In genomic region chr22:32998373-32998772, GRCh38 we compare ENCODE assay signal across 17 cellular contexts. TPM values are rescaled to one million over a fixed set of nuclear protein-coding genes. Genes with fewer than 3 reads are reported as not detected.
A peak's percentile ranks its signal among the peaks of the same experiment; 100 is the strongest.
DNase-seq lines count a peak whose midpoint lies in the region; ATAC-seq and TF ChIP-seq lines count a peak whose summit lies in the region.
"Had no signal": no experiment of that assay in that cellular context is flagged by ENCODE, and none has a peak within 500 bp of the region (broad histone marks: within the 10 kb centered on the region; RNA-seq: fewer than 3 reads in every experiment).

No MANE protein-coding gene starts in this region.

- H3K4me2 ChIP-seq in trophoblast cell (ENCODE audit: low read length): no peak overlapping the region
- H3K4me2 ChIP-seq: GM23338 had no signal

- no peak overlapping the region for H4K12ac ChIP-seq in trophoblast cell (ENCODE audit: low read depth, low read length)

- H3K9ac ChIP-seq in trophoblast cell (ENCODE audit: low read length): no peak overlapping the region

- H3K36me3 ChIP-seq in right atrium auricular region (no peaks in the 10 kb centered on the region), trophoblast cell (ENCODE audit: control insufficient read depth in 1 of 2, insufficient read depth in 2 of 2, low read length in 2 of 2) (no peaks in the 10 kb centered on the region)

- H3K14ac ChIP-seq in trophoblast cell (ENCODE audit: low read length): no peak overlapping the region

- peaks cover 16% of the 10 kb centered on the region for H3K79me1 ChIP-seq in trophoblast cell (ENCODE audit: low read length)

- ATAC-seq in left cardiac atrium (no peak), HG03196 (IDR thresholded peaks at IDR 0.05; ENCODE audit: unreplicated experiment) (no peak)
- ATAC-seq: GM23338, HCT116 had no signal

- peaks cover 0 to 30% of the 10 kb centered on the region in 2 donors for H3K4me1 ChIP-seq in right atrium auricular region
- H3K4me1 ChIP-seq in trophoblast cell (ENCODE audit: control insufficient read depth in 1 of 2, insufficient read depth in 2 of 2, low read length in 2 of 2): peaks cover 20 to 22% of the 10 kb centered on the region in 2 experiments

- DNase-seq in right atrium auricular region (ENCODE audit: low spot score) (peak; percentile 18), left cardiac atrium (no peak), islet precursor cell (peak; percentile 8), trophoblast cell (no peak), ecto neural progenitor cell (ENCODE audit: low spot score) (no peak)
- DNase-seq: C1 segment of cervical spinal cord; Calu3; CD4-positive, alpha-beta memory T cell; COR-L47; DMS53; DMS79 treated with DMSO at 0.1 percent for 48 hours; GF-D8; H9 had no signal

- H3K4me3 ChIP-seq in right atrium auricular region: no peak overlapping the region
- H3K4me3 ChIP-seq in trophoblast cell (ENCODE audit: low read depth, low read length): no peak overlapping the region
- H3K4me3 ChIP-seq: GM23338 had no signal

- no peak overlapping the region for H3K23ac ChIP-seq in trophoblast cell (ENCODE audit: low read length)

- no peak overlapping the region for H2BK12ac ChIP-seq in trophoblast cell (ENCODE audit: low read length)

- TF ChIP-seq CTCF in right atrium auricular region (IDR thresholded peaks at IDR 0.05): no peak

- WGBS in trophoblast cell (ENCODE audit: extremely low coverage, insufficient coverage, insufficient read length): no CpG with 5 or more reads among the region's 3 CpGs

- intact Hi-C loops in left cardiac atrium (cut with DNase I): loop anchor here in 1 of 2 donors (5.0 kb wide), 1 partner anchor 476 kb away; no protein-coding TSS in a partner anchor

- H3K9me3 ChIP-seq in right atrium auricular region (no peaks in the 10 kb centered on the region), trophoblast cell (ENCODE audit: insufficient read depth, low read depth, low read length) (no peaks in the 10 kb centered on the region)

- no peak overlapping the region for H2AK5ac ChIP-seq in trophoblast cell (ENCODE audit: low read length)

- no peak overlapping the region for H4K8ac ChIP-seq in trophoblast cell (ENCODE audit: low read depth, low read length)

- H3K18ac ChIP-seq in trophoblast cell (ENCODE audit: low read length): no peak overlapping the region

- no peak overlapping the region for H3K4ac ChIP-seq in trophoblast cell (ENCODE audit: low read depth, low read length)

- H3K27me3 ChIP-seq in right atrium auricular region: no peaks in the 10 kb centered on the region
- no peaks in the 10 kb centered on the region for H3K27me3 ChIP-seq in trophoblast cell (ENCODE audit: insufficient read depth, low read length)

- H3K27ac ChIP-seq in right atrium auricular region (no peak overlapping the region), trophoblast cell (ENCODE audit: low read depth, low read length) (no peak overlapping the region)

- H3K79me2 ChIP-seq in trophoblast cell (ENCODE audit: control insufficient read depth, insufficient read depth, low read length, poor library complexity): no peaks in the 10 kb centered on the region

- H4K91ac ChIP-seq in trophoblast cell (ENCODE audit: low read depth, low read length): peak overlapping the region; percentile 55

- no peak overlapping the region for H2AFZ ChIP-seq in trophoblast cell (ENCODE audit: insufficient read depth, low read length, poor library complexity)
- H2AFZ ChIP-seq: GM23338 had no signal

- H2BK120ac ChIP-seq in trophoblast cell (ENCODE audit: insufficient read depth, low read length, poor library complexity): no peak overlapping the region

- H2BK5ac ChIP-seq in trophoblast cell (ENCODE audit: low read depth, low read length, poor library complexity): no peak overlapping the region

RNA-seq across cellular contexts. Expression of gene SYN3, which starts 59.8 kb away (rescaled TPM):
- total RNA-seq in right atrium auricular region: under 1 TPM; 0.44 to 0.51 TPM
- under 1 TPM; 0.34 to 0.41 TPM for total RNA-seq in left cardiac atrium
- 0.97 and 1.3 TPM in 2 replicates for polyA plus RNA-seq in trophoblast cell (2013)
- total RNA-seq: Calu3; CD4-positive, alpha-beta memory T cell; G401 had no signal
- polyA plus RNA-seq: CD4-positive, alpha-beta memory T cell had no signal

Comparison
In these comparisons a context has a peak if more than half of its experiments do, and no peak if none do; other contexts are left out.
1. DNase-seq: peak in right atrium auricular region (single experiment) and islet precursor cell (single experiment); none in left cardiac atrium (single experiment), trophoblast cell (0 of 2) and ecto neural progenitor cell (single experiment).